ENCODE assay signal across 21 cellular contexts in genomic region chr7:27911920-27912319, GRCh38.
DNase-seq lines count a peak whose midpoint lies in the region; ATAC-seq and TF ChIP-seq lines count a peak whose summit lies in the region.
"Had no signal": no experiment of that assay in that cellular context is flagged by ENCODE, and none has a peak within 500 bp of the region (broad histone marks: within the 10 kb centered on the region; RNA-seq: fewer than 3 reads in every experiment).

No MANE protein-coding gene starts in this region.

- H3K9me3 Mint-ChIP-seq in GM23338 = 0 out of 3 replicates have a peak, but pooled peaks cover 2% of the 10 kb centered on the region
- H3K9me3 Mint-ChIP-seq: CD4-positive, CD25-positive, alpha-beta regulatory T cell had no signal

- H3K9ac ChIP-seq in HUES6 (ENCODE audit: low read length) = no peak overlapping the region
- no peak overlapping the region for H3K9ac ChIP-seq in OCI-LY1 (ENCODE audit: low read length)
- no peak overlapping the region for H3K9ac ChIP-seq in iPS-18a (ENCODE audit: low read length)
- H3K9ac ChIP-seq: BLaER1, GM23248 had no signal

- H3K4me3 ChIP-seq in GM23338 (no peak overlapping the region), HUES6 (ENCODE audit: low read depth, low read length) (no peak overlapping the region), OCI-LY1 (ENCODE audit: low read depth, low read length, poor library complexity, severe bottlenecking) (peak overlapping the region; percentile 45), iPS-18a (ENCODE audit: low read length) (peak overlapping the region; percentile 22)
- H3K4me3 ChIP-seq: BLaER1, GM12878, GM23248 had no signal

- H3F3A ChIP-seq in GM23338 (replicated peaks; ENCODE audit: low read depth) (no peaks in the 10 kb centered on the region), OCI-LY1 (ENCODE audit: insufficient read depth, low read length) (no peaks in the 10 kb centered on the region)

- peaks cover 70% of the 10 kb centered on the region for H3K4me1 Mint-ChIP-seq in GM23338

- no peak overlapping the region for H2AFZ ChIP-seq in GM23338
- H2AFZ ChIP-seq in OCI-LY1 (ENCODE audit: low read length) = no peak overlapping the region
- H2AFZ ChIP-seq: GM23248 had no signal

- H3K9me2 ChIP-seq in GM23338 (ENCODE audit: insufficient read depth) (no peaks in the 10 kb centered on the region), OCI-LY1 (ENCODE audit: low read depth, low read length) (no peaks in the 10 kb centered on the region)

- TF ChIP-seq CTCF in GM23338 (conservative IDR thresholded peaks at IDR 0.05; ENCODE audit: low read depth in 2 of 2) (no peak), OCI-LY1 (IDR thresholded peaks at IDR 0.05; ENCODE audit: low read length) (no peak)

- H3K27me3 ChIP-seq in GM23338 (ENCODE audit: insufficient read depth) (no peaks in the 10 kb centered on the region), HUES6 (ENCODE audit: control insufficient read depth, insufficient read depth, low read length) (no peaks in the 10 kb centered on the region), OCI-LY1 (ENCODE audit: insufficient read depth, low read length) (no peaks in the 10 kb centered on the region), iPS-18a (ENCODE audit: control insufficient read depth, insufficient read depth, low read length) (no peaks in the 10 kb centered on the region)
- H3K27me3 ChIP-seq: BLaER1 had no signal

- intact Hi-C loops in Right ventricle myocardium superior (cut with DNase I) = no loop called here

- H3K36me3 Mint-ChIP-seq in GM23338 (ENCODE audit: low read depth) = peaks cover 2% of the 10 kb centered on the region; the same call in 1 of the 3 replicates
- H3K36me3 Mint-ChIP-seq: CD8-positive, alpha-beta T cell had no signal

- no peak overlapping the region for H3K4me3 Mint-ChIP-seq in GM23338
- H3K4me3 Mint-ChIP-seq: B cell; CD4-positive, CD25-positive, alpha-beta regulatory T cell; CD8-positive, alpha-beta T cell had no signal

- H3K79me2 ChIP-seq in GM23338 (replicated peaks; ENCODE audit: insufficient read depth) (no peaks in the 10 kb centered on the region), OCI-LY1 (ENCODE audit: insufficient read depth, low read length) (no peaks in the 10 kb centered on the region)

- H3K36me3 ChIP-seq in GM23338 (ENCODE audit: insufficient read depth) (no peaks in the 10 kb centered on the region), HUES6 (ENCODE audit: control insufficient read depth, insufficient read depth, low read length) (no peaks in the 10 kb centered on the region), OCI-LY1 (ENCODE audit: insufficient read depth, low read length) (no peaks in the 10 kb centered on the region), iPS-18a (ENCODE audit: control insufficient read depth, low read depth, low read length) (no peaks in the 10 kb centered on the region)
- H3K36me3 ChIP-seq: BLaER1 had no signal

- H3K27ac Mint-ChIP-seq in GM23338 = peak overlapping the region; percentile 33; the same call in 1 of the 2 replicates
- H3K27ac Mint-ChIP-seq: B cell; CD4-positive, CD25-positive, alpha-beta regulatory T cell; CD8-positive, alpha-beta T cell had no signal

- DNase-seq in GM23338 (ENCODE audit: low spot score) (peak; percentile 34), Right ventricle myocardium superior (no peak), G401 (ENCODE audit: low spot score) (no peak), retina (no peak)
- DNase-seq in stimulated activated naive CD4-positive, alpha-beta T cell treated with Interleukin-2 at 50 U/mL for 16 hours (lab: John Stamatoyannopoulos, UW) = no peak
- DNase-seq: Caco-2; CD4-positive, CD25-positive, alpha-beta regulatory T cell; CD8-positive, alpha-beta T cell; DMS153; DND-41; GDM1; GM23248; HCEC 1CT had no signal

- ATAC-seq in GM23338 (no peak), Right ventricle myocardium superior (ENCODE audit: poor library complexity) (no peak)
- ATAC-seq: CD8-positive, alpha-beta T cell; GM12878 had no signal

- H4K20me1 ChIP-seq in GM23338 (replicated peaks; ENCODE audit: insufficient read depth) (no peaks in the 10 kb centered on the region), OCI-LY1 (ENCODE audit: insufficient read depth, low read length) (no peaks in the 10 kb centered on the region)
- H4K20me1 ChIP-seq: BLaER1 had no signal

- in situ Hi-C loops in G401 (cut with HindIII; ENCODE audit: low sequenced_read_pairs) = no loop called here

- H3K9me3 ChIP-seq in HUES6 (ENCODE audit: control insufficient read depth, insufficient read depth, low read depth, low read length) (0 out of 2 replicates have a peak, but pooled peaks cover 4% of the 10 kb centered on the region), OCI-LY1 (ENCODE audit: low read length) (no peaks in the 10 kb centered on the region), iPS-18a (ENCODE audit: control insufficient read depth, low read depth, low read length) (no peaks in the 10 kb centered on the region)
- H3K9me3 ChIP-seq: Caco-2 had no signal

- H3K4me1 ChIP-seq in GM23338 (ENCODE audit: insufficient read depth) (peaks cover 54% of the 10 kb centered on the region), HUES6 (ENCODE audit: control insufficient read depth, insufficient read depth, low read length) (peaks cover 53% of the 10 kb centered on the region), OCI-LY1 (ENCODE audit: insufficient read depth, low read length, severe bottlenecking) (peaks cover 45% of the 10 kb centered on the region), iPS-18a (ENCODE audit: control insufficient read depth, low read depth, low read length) (peaks cover 51% of the 10 kb centered on the region)
- H3K4me1 ChIP-seq: Caco-2 had no signal

- H3K27me3 Mint-ChIP-seq in GM23338 (ENCODE audit: insufficient read depth, low read depth, poor library complexity) = peaks cover 5% of the 10 kb centered on the region
- H3K27me3 Mint-ChIP-seq: B cell; CD4-positive, CD25-positive, alpha-beta regulatory T cell had no signal

- H3K27ac ChIP-seq in GM23338 (ENCODE audit: low read depth) (peak overlapping the region; percentile 91), HUES6 (ENCODE audit: low read depth, low read length) (peak overlapping the region; percentile 68; the same call in 1 of the 2 replicates), OCI-LY1 (ENCODE audit: low read depth, low read length, poor library complexity, severe bottlenecking) (no peak overlapping the region), iPS-18a (ENCODE audit: low read length) (peak overlapping the region; percentile 45)
- H3K27ac ChIP-seq: 22Rv1, BLaER1, C4-2B, GM23248 had no signal

- H3K4me2 ChIP-seq in GM23338 (0 out of 2 replicates have a peak overlapping the region, but pooled peaks have one; percentile 6), OCI-LY1 (ENCODE audit: low read length) (peak overlapping the region; percentile 45)
- H3K4me2 ChIP-seq: BLaER1 had no signal

TF ChIP-seq in GM23338, 12 proteins besides CTCF, POLR2A, EP300 and RAD21 (continues in another document):
- TF ChIP-seq EZH2phosphoT487 (IDR thresholded peaks at IDR 0.05; ENCODE audit: unreplicated experiment) (no peak), CREB1 (CRISPR knock-in tag; IDR thresholded peaks at IDR 0.05; ENCODE audit: low read depth) (no peak), NANOG (IDR thresholded peaks at IDR 0.05; ENCODE audit: borderline replicate concordance) (no peak), POLR2AphosphoS5 (IDR thresholded peaks at IDR 0.05; ENCODE audit: low read depth) (no peak), JUNB (IDR thresholded peaks at IDR 0.05; ENCODE audit: unreplicated experiment) (no peak)

Comparison
In these comparisons a context has a peak if more than half of its experiments do, and no peak if none do; other contexts are left out.
1. H3K4me3 ChIP-seq: peak in OCI-LY1 (single experiment) and iPS-18a (single experiment); none in GM23338 (single experiment) and HUES6 (single experiment).